1 cellular context compared by ENCODE assay signal in genomic region chr11:65711785-65712632, GRCh38.
TF ChIP-seq lines count a peak whose summit lies in the region.

Gene KAT5 (plus strand): TSS chr11:65712252. CDS start chr11:65712268, 16 bp downstream.

TF ChIP-seq in GM12878, 131 proteins besides CTCF, POLR2A, EP300 and RAD21 (continued from another document and continues in another):
- TF ChIP-seq, protein P1, sequence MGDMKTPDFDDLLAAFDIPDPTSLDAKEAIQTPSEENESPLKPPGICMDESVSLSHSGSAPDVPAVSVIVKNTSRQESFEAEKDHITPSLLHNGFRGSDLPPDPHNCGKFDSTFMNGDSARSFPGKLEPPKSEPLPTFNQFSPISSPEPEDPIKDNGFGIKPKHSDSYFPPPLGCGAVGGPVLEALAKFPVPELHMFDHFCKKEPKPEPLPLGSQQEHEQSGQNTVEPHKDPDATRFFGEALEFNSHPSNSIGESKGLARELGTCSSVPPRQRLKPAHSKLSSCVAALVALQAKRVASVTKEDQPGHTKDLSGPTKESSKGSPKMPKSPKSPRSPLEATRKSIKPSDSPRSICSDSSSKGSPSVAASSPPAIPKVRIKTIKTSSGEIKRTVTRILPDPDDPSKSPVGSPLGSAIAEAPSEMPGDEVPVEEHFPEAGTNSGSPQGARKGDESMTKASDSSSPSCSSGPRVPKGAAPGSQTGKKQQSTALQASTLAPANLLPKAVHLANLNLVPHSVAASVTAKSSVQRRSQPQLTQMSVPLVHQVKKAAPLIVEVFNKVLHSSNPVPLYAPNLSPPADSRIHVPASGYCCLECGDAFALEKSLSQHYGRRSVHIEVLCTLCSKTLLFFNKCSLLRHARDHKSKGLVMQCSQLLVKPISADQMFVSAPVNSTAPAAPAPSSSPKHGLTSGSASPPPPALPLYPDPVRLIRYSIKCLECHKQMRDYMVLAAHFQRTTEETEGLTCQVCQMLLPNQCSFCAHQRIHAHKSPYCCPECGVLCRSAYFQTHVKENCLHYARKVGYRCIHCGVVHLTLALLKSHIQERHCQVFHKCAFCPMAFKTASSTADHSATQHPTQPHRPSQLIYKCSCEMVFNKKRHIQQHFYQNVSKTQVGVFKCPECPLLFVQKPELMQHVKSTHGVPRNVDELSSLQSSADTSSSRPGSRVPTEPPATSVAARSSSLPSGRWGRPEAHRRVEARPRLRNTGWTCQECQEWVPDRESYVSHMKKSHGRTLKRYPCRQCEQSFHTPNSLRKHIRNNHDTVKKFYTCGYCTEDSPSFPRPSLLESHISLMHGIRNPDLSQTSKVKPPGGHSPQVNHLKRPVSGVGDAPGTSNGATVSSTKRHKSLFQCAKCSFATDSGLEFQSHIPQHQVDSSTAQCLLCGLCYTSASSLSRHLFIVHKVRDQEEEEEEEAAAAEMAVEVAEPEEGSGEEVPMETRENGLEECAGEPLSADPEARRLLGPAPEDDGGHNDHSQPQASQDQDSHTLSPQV (IDR thresholded peaks at IDR 0.05) = peak; percentile 87
- TF ChIP-seq KDM1A (IDR thresholded peaks at IDR 0.05; ENCODE audit: borderline replicate concordance) = no peak
- TF ChIP-seq ESRRA (IDR thresholded peaks at IDR 0.05; ENCODE audit: low read length) = no peak
- no peak for TF ChIP-seq JUNB (IDR thresholded peaks at IDR 0.05)
- TF ChIP-seq MEF2B (IDR thresholded peaks at IDR 0.05; ENCODE audit: partially characterized antibody, poor library complexity, severe bottlenecking) = peak; percentile 98
- peak; percentile 97 for TF ChIP-seq GABPA (IDR thresholded peaks at IDR 0.05; ENCODE audit: low read depth)
- TF ChIP-seq SREBF2 (IDR thresholded peaks at IDR 0.05; ENCODE audit: low read length) = no peak; the same call in 1 of the 2 replicates
- peak; percentile 58; the same call in 1 of the 2 replicates for TF ChIP-seq MXI1 (IDR thresholded peaks at IDR 0.05; ENCODE audit: low read depth, low read length)
- TF ChIP-seq, protein P2, sequence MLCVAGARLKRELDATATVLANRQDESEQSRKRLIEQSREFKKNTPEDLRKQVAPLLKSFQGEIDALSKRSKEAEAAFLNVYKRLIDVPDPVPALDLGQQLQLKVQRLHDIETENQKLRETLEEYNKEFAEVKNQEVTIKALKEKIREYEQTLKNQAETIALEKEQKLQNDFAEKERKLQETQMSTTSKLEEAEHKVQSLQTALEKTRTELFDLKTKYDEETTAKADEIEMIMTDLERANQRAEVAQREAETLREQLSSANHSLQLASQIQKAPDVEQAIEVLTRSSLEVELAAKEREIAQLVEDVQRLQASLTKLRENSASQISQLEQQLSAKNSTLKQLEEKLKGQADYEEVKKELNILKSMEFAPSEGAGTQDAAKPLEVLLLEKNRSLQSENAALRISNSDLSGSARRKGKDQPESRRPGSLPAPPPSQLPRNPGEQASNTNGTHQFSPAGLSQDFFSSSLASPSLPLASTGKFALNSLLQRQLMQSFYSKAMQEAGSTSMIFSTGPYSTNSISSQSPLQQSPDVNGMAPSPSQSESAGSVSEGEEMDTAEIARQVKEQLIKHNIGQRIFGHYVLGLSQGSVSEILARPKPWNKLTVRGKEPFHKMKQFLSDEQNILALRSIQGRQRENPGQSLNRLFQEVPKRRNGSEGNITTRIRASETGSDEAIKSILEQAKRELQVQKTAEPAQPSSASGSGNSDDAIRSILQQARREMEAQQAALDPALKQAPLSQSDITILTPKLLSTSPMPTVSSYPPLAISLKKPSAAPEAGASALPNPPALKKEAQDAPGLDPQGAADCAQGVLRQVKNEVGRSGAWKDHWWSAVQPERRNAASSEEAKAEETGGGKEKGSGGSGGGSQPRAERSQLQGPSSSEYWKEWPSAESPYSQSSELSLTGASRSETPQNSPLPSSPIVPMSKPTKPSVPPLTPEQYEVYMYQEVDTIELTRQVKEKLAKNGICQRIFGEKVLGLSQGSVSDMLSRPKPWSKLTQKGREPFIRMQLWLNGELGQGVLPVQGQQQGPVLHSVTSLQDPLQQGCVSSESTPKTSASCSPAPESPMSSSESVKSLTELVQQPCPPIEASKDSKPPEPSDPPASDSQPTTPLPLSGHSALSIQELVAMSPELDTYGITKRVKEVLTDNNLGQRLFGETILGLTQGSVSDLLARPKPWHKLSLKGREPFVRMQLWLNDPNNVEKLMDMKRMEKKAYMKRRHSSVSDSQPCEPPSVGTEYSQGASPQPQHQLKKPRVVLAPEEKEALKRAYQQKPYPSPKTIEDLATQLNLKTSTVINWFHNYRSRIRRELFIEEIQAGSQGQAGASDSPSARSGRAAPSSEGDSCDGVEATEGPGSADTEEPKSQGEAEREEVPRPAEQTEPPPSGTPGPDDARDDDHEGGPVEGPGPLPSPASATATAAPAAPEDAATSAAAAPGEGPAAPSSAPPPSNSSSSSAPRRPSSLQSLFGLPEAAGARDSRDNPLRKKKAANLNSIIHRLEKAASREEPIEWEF (IDR thresholded peaks at IDR 0.05; ENCODE audit: insufficient replicate concordance, low read depth, low read length) = no peak
- TF ChIP-seq ZBTB4 (CRISPR knock-in tag; IDR thresholded peaks at IDR 0.05) = peak; percentile 78; the same call in 1 of the 2 replicates
- no peak for TF ChIP-seq BMI1 (IDR thresholded peaks at IDR 0.05; ENCODE audit: borderline replicate concordance)
- no peak for TF ChIP-seq CHD1 (IDR thresholded peaks at IDR 0.05; ENCODE audit: low read depth, low read length)
- peak; percentile 87; the same call in 1 of the 2 replicates for TF ChIP-seq STAT1 (conservative IDR thresholded peaks at IDR 0.05)
- TF ChIP-seq, protein P3, sequence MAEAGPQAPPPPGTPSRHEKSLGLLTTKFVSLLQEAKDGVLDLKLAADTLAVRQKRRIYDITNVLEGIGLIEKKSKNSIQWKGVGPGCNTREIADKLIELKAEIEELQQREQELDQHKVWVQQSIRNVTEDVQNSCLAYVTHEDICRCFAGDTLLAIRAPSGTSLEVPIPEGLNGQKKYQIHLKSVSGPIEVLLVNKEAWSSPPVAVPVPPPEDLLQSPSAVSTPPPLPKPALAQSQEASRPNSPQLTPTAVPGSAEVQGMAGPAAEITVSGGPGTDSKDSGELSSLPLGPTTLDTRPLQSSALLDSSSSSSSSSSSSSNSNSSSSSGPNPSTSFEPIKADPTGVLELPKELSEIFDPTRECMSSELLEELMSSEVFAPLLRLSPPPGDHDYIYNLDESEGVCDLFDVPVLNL (IDR thresholded peaks at IDR 0.05; ENCODE audit: low read depth, low read length) = no peak
- no peak for TF ChIP-seq IRF5 (IDR thresholded peaks at IDR 0.05; ENCODE audit: borderline replicate concordance)
- TF ChIP-seq, protein P4, sequence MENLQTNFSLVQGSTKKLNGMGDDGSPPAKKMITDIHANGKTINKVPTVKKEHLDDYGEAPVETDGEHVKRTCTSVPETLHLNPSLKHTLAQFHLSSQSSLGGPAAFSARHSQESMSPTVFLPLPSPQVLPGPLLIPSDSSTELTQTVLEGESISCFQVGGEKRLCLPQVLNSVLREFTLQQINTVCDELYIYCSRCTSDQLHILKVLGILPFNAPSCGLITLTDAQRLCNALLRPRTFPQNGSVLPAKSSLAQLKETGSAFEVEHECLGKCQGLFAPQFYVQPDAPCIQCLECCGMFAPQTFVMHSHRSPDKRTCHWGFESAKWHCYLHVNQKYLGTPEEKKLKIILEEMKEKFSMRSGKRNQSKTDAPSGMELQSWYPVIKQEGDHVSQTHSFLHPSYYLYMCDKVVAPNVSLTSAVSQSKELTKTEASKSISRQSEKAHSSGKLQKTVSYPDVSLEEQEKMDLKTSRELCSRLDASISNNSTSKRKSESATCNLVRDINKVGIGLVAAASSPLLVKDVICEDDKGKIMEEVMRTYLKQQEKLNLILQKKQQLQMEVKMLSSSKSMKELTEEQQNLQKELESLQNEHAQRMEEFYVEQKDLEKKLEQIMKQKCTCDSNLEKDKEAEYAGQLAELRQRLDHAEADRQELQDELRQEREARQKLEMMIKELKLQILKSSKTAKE (IDR thresholded peaks at IDR 0.05; ENCODE audit: low read depth, poor library complexity, severe bottlenecking) = peak; percentile 78
- TF ChIP-seq MAX (IDR thresholded peaks at IDR 0.05; ENCODE audit: low read depth, low read length) = peak; percentile 100
- peak; percentile 61; the same call in 1 of the 2 replicates for TF ChIP-seq SMAD5 (IDR thresholded peaks at IDR 0.05; ENCODE audit: low read depth)
- TF ChIP-seq RUNX3 (IDR thresholded peaks at IDR 0.05; ENCODE audit: low read length) = peak; percentile 64
- TF ChIP-seq LARP7 (IDR thresholded peaks at IDR 0.05) = peak; percentile 94; the same call in 1 of the 2 replicates
- no peak for TF ChIP-seq CBX5 (IDR thresholded peaks at IDR 0.05; ENCODE audit: low read depth)
- TF ChIP-seq POU2F2 (IDR thresholded peaks at IDR 0.05; ENCODE audit: borderline replicate concordance, low read depth, low read length) = peak; percentile 52; the same call in 1 of the 3 replicates
- TF ChIP-seq IKZF2 (IDR thresholded peaks at IDR 0.05) = peak; percentile 34 to 48; a peak in 3 of 4 replicates
- TF ChIP-seq POLR2AphosphoS5 (IDR thresholded peaks at IDR 0.05; ENCODE audit: low read length) = peak; percentile 84; the same call in 1 of the 2 replicates
- TF ChIP-seq RB1 (IDR thresholded peaks at IDR 0.05; ENCODE audit: borderline replicate concordance) = peak; percentile 96
- peak; percentile 42 to 67; a peak in 2 of 3 replicates for TF ChIP-seq EGR1 (IDR thresholded peaks at IDR 0.05; ENCODE audit: borderline replicate concordance in 1 of 2, low read depth in 2 of 2, low read length in 2 of 2)
- no peak; the same call in 1 of the 2 replicates for TF ChIP-seq RFX5 (IDR thresholded peaks at IDR 0.05; ENCODE audit: low read depth, low read length)
- TF ChIP-seq ATF7 (IDR thresholded peaks at IDR 0.05; ENCODE audit: low read depth) = peak; percentile 86
- peak; percentile 88 for TF ChIP-seq TAF1 (IDR thresholded peaks at IDR 0.05; ENCODE audit: borderline replicate concordance, low read depth, low read length)
- 0 out of 2 replicates have a peak, but pooled peaks have one; percentile 11 for TF ChIP-seq TCF12 (IDR thresholded peaks at IDR 0.05; ENCODE audit: low read depth, low read length)
- TF ChIP-seq SPI1 (IDR thresholded peaks at IDR 0.05; ENCODE audit: borderline replicate concordance, insufficient read depth, low read depth, low read length) = peak; percentile 72
- no peak for TF ChIP-seq KAT2A (conservative IDR thresholded peaks at IDR 0.05; ENCODE audit: control insufficient read depth, low read depth, low read length)
- no peak for TF ChIP-seq ZBED1 (IDR thresholded peaks at IDR 0.05; ENCODE audit: borderline replicate concordance)
- TF ChIP-seq, protein P5, sequence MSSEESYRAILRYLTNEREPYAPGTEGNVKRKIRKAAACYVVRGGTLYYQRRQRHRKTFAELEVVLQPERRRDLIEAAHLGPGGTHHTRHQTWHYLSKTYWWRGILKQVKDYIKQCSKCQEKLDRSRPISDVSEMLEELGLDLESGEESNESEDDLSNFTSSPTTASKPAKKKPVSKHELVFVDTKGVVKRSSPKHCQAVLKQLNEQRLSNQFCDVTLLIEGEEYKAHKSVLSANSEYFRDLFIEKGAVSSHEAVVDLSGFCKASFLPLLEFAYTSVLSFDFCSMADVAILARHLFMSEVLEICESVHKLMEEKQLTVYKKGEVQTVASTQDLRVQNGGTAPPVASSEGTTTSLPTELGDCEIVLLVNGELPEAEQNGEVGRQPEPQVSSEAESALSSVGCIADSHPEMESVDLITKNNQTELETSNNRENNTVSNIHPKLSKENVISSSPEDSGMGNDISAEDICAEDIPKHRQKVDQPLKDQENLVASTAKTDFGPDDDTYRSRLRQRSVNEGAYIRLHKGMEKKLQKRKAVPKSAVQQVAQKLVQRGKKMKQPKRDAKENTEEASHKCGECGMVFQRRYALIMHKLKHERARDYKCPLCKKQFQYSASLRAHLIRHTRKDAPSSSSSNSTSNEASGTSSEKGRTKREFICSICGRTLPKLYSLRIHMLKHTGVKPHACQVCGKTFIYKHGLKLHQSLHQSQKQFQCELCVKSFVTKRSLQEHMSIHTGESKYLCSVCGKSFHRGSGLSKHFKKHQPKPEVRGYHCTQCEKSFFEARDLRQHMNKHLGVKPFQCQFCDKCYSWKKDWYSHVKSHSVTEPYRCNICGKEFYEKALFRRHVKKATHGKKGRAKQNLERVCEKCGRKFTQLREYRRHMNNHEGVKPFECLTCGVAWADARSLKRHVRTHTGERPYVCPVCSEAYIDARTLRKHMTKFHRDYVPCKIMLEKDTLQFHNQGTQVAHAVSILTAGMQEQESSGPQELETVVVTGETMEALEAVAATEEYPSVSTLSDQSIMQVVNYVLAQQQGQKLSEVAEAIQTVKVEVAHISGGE (CRISPR knock-in tag; IDR thresholded peaks at IDR 0.05) = peak; percentile 58
- TF ChIP-seq SMC3 (IDR thresholded peaks at IDR 0.05; ENCODE audit: borderline replicate concordance, low read length) = peak; percentile 95
- peak; percentile 75 for TF ChIP-seq HCFC1 (IDR thresholded peaks at IDR 0.05; ENCODE audit: low read length)
- TF ChIP-seq FOS (IDR thresholded peaks at IDR 0.05; ENCODE audit: borderline replicate concordance, extremely low read depth, insufficient read length) = peak; percentile 97
- TF ChIP-seq SMAD1 (IDR thresholded peaks at IDR 0.05; ENCODE audit: low read depth, partially characterized antibody) = no peak
- peak; percentile 77; the same call in 1 of the 2 replicates for TF ChIP-seq TBL1XR1 (IDR thresholded peaks at IDR 0.05; ENCODE audit: low read depth, low read length)
